ENCODE assay signal across 19 cellular contexts in genomic region chr6:24702720-24703282, GRCh38. TPM values are rescaled to one million over a fixed set of nuclear protein-coding genes. Genes with fewer than 3 reads are reported as not detected.
A peak's percentile ranks its signal among the peaks of the same experiment; 100 is the strongest.
DNase-seq lines count a peak whose midpoint lies in the region; ATAC-seq and TF ChIP-seq lines count a peak whose summit lies in the region.
"Had no signal": no experiment of that assay in that cellular context is flagged by ENCODE, and none has a peak within 500 bp of the region (broad histone marks: within the 10 kb centered on the region; RNA-seq: fewer than 3 reads in every experiment).

No MANE protein-coding gene starts in this region.

- no peaks in the 10 kb centered on the region for H3K9me3 ChIP-seq in DND-41 (ENCODE audit: insufficient read depth, low read length, severe bottlenecking)
- H3K9me3 ChIP-seq in naive thymus-derived CD4-positive, alpha-beta T cell (ENCODE audit: control insufficient read depth in 2 of 3, low read length in 3 of 3) = no peaks in the 10 kb centered on the region
- H3K9me3 ChIP-seq in Caco-2 = no peaks in the 10 kb centered on the region
- H3K9me3 ChIP-seq: esophagus muscularis mucosa, transverse colon had no signal

- intact Hi-C loops in naive thymus-derived CD4-positive, alpha-beta T cell (cut with micrococcal nuclease) = loop anchor here in 1 of 2 donors (5.0 kb wide), 1 partner anchor 314 kb away; no protein-coding TSS in a partner anchor
- intact Hi-C loops in Caco-2 (cut with micrococcal nuclease; ENCODE audit: unreplicated experiment) = no loop called here

- no peaks in the 10 kb centered on the region for H3K9me3 Mint-ChIP-seq in T-helper 1 cell treated with Interleukin-12 subunit alpha and Interleukin-12 subunit beta and Interleukin-4 antibody, amounts not matched to agents 30 μg/mL and 1 μg/mL, for 36 hours
- no peaks in the 10 kb centered on the region for H3K9me3 Mint-ChIP-seq in activated naive CD8-positive, alpha-beta T cell (ENCODE audit: low read depth)
- H3K9me3 Mint-ChIP-seq in naive thymus-derived CD4-positive, alpha-beta T cell = no peaks in the 10 kb centered on the region
- H3K9me3 Mint-ChIP-seq in Caco-2 (ENCODE audit: unreplicated experiment) = no peaks in the 10 kb centered on the region

- no peak for DNase-seq in T-helper 1 cell
- no peak for DNase-seq in DND-41
- DNase-seq in naive thymus-derived CD4-positive, alpha-beta T cell = no peak
- DNase-seq in HEK293T (ENCODE audit: extremely low spot score) = no peak
- DNase-seq in Caco-2 = no peak
- DNase-seq in globus pallidus (ENCODE audit: low spot score) = no peak
- DNase-seq: activated T-cell treated with anti-CD3 and anti-CD28 coated beads for 4 hours, dermis blood vessel endothelial cell, glutamatergic neuron, IMR-90, NCI-H2107, NCI-H526, nucleus accumbens, transverse colon had no signal

- BruUV-seq in Caco-2 (replicated peaks; lab: Mats Ljungman, UMichigan) = no TSS peak

- H3K4me1 Mint-ChIP-seq in T-helper 1 cell treated with Interleukin-12 subunit alpha and Interleukin-12 subunit beta and Interleukin-4 antibody, amounts not matched to agents 30 μg/mL and 1 μg/mL, for 36 hours (ENCODE audit: low read depth) = peaks cover 11% of the 10 kb centered on the region
- peaks cover 54% of the 10 kb centered on the region for H3K4me1 Mint-ChIP-seq in activated naive CD8-positive, alpha-beta T cell (ENCODE audit: low read depth)
- peaks cover 10 to 39% (median 27%) of the 10 kb centered on the region in 7 donors for H3K4me1 Mint-ChIP-seq in naive thymus-derived CD4-positive, alpha-beta T cell
- no peaks in the 10 kb centered on the region for H3K4me1 Mint-ChIP-seq in Caco-2 (ENCODE audit: low read depth, unreplicated experiment)

- no peak overlapping the region for H3K4me3 Mint-ChIP-seq in T-helper 1 cell treated with Interleukin-12 subunit alpha and Interleukin-12 subunit beta and Interleukin-4 antibody, amounts not matched to agents 30 μg/mL and 1 μg/mL, for 36 hours
- H3K4me3 Mint-ChIP-seq in activated naive CD8-positive, alpha-beta T cell = no peak overlapping the region
- no peak overlapping the region for H3K4me3 Mint-ChIP-seq in naive thymus-derived CD4-positive, alpha-beta T cell
- no peak overlapping the region for H3K4me3 Mint-ChIP-seq in Caco-2 (ENCODE audit: unreplicated experiment)

- no peaks in the 10 kb centered on the region for H3K27me3 Mint-ChIP-seq in T-helper 1 cell treated with Interleukin-12 subunit alpha and Interleukin-12 subunit beta and Interleukin-4 antibody, amounts not matched to agents 30 μg/mL and 1 μg/mL, for 36 hours (ENCODE audit: low read depth)
- no peaks in the 10 kb centered on the region for H3K27me3 Mint-ChIP-seq in activated naive CD8-positive, alpha-beta T cell
- H3K27me3 Mint-ChIP-seq in naive thymus-derived CD4-positive, alpha-beta T cell = no peaks in the 10 kb centered on the region
- no peaks in the 10 kb centered on the region for H3K27me3 Mint-ChIP-seq in Caco-2 (ENCODE audit: insufficient read depth, unreplicated experiment)

- peak overlapping the region; percentile 22 for H3K27ac Mint-ChIP-seq in T-helper 1 cell treated with Interleukin-12 subunit alpha and Interleukin-12 subunit beta and Interleukin-4 antibody, amounts not matched to agents 30 μg/mL and 1 μg/mL, for 36 hours
- peak overlapping the region; percentile 85 for H3K27ac Mint-ChIP-seq in activated naive CD8-positive, alpha-beta T cell
- peak overlapping the region in 8 of 9 donors; percentile 25 to 80 (median 70) for H3K27ac Mint-ChIP-seq in naive thymus-derived CD4-positive, alpha-beta T cell
- H3K27ac Mint-ChIP-seq in Caco-2 (ENCODE audit: unreplicated experiment) = no peak overlapping the region

- H4K20me1 ChIP-seq in DND-41 (ENCODE audit: insufficient read depth, low read length) = peaks cover 23% of the 10 kb centered on the region; the same call in 1 of the 2 replicates

- TF ChIP-seq CTCF in DND-41 (IDR thresholded peaks at IDR 0.05; ENCODE audit: borderline replicate concordance, extremely low read depth, low read length, poor library complexity, severe bottlenecking) (no peak), Caco-2 (IDR thresholded peaks at IDR 0.05; ENCODE audit: insufficient read depth in 1 of 2, low read depth in 1 of 2, low read length in 1 of 2, severe bottlenecking in 1 of 2, unreplicated experiment in 1 of 2) (no peak)

- no peak overlapping the region for H3K27ac ChIP-seq in DND-41 (ENCODE audit: low read length)
- H3K27ac ChIP-seq in naive thymus-derived CD4-positive, alpha-beta T cell (ENCODE audit: low read depth, low read length) = peak overlapping the region; percentile 14
- H3K27ac ChIP-seq: esophagus muscularis mucosa, transverse colon had no signal

- H3K4me1 ChIP-seq in DND-41 (ENCODE audit: insufficient read depth, low read length) (no peaks in the 10 kb centered on the region), Caco-2 (no peaks in the 10 kb centered on the region)
- H3K4me1 ChIP-seq in naive thymus-derived CD4-positive, alpha-beta T cell (ENCODE audit: control insufficient read depth in 2 of 2, insufficient read depth in 2 of 2, low read length in 2 of 2) = no peaks in the 10 kb centered on the region
- H3K4me1 ChIP-seq: esophagus muscularis mucosa had no signal

- peak; percentile 33; the same call in 2 of the 3 replicates for ATAC-seq in DND-41 (ENCODE audit: insufficient read depth, low read depth)
- ATAC-seq in naive thymus-derived CD4-positive, alpha-beta T cell = no peak
- ATAC-seq: activated CD4-positive, CD25-positive, alpha-beta regulatory T cell treated with anti-CD3 and anti-CD28 coated beads, Interleukin-2, amount 50 U/mL, for 24 hours; sciatic nerve had no signal

- no peak overlapping the region for H3K9ac ChIP-seq in DND-41 (ENCODE audit: low read depth, low read length)

- no peak overlapping the region for H2AFZ ChIP-seq in DND-41 (ENCODE audit: low read depth, low read length)

- CTCF ChIA-PET in naive thymus-derived CD4-positive, alpha-beta T cell (lab: Charles Lee) = interaction anchor here (0.6 to 3.2 kb wide), 2 partner anchors 122 to 337 kb away, joined by 3 to 13 read pairs; no protein-coding TSS in a partner anchor
- CTCF ChIA-PET in HEK293T (lab: Yijun Ruan, JAX) = interaction anchor here (0.9 to 1.7 kb wide), 4 partner anchors 122 to 315 kb away, joined by 3 to 5 read pairs (median 4); no protein-coding TSS in a partner anchor
- CTCF ChIA-PET in Caco-2 (lab: Charles Lee) = no interaction called here

- H3K4me3 ChIP-seq in DND-41 (ENCODE audit: low read depth in 1 of 2, low read length in 2 of 2) (no peak overlapping the region), Caco-2 (ENCODE audit: low read depth, low read length) (no peak overlapping the region)
- no peak overlapping the region for H3K4me3 ChIP-seq in naive thymus-derived CD4-positive, alpha-beta T cell (ENCODE audit: low read length)
- H3K4me3 ChIP-seq: esophagus muscularis mucosa, transverse colon had no signal

- H3K36me3 ChIP-seq in DND-41 (ENCODE audit: insufficient read depth, low read length) (peaks cover 72% of the 10 kb centered on the region), Caco-2 (ENCODE audit: control insufficient read depth, insufficient read depth, low read length) (no peaks in the 10 kb centered on the region; the same call in 1 of the 2 replicates)
- peaks cover 13 to 60% (median 30%) of the 10 kb centered on the region in 3 experiments for H3K36me3 ChIP-seq in naive thymus-derived CD4-positive, alpha-beta T cell (ENCODE audit: control insufficient read depth in 2 of 3, insufficient read depth in 3 of 3, low read length in 3 of 3)

- H3K79me2 ChIP-seq in DND-41 (ENCODE audit: insufficient read depth, low read length) = peaks cover 3% of the 10 kb centered on the region; the same call in 1 of the 2 replicates

- no peak overlapping the region for H3K4me2 ChIP-seq in DND-41 (ENCODE audit: insufficient read depth, low read length)

- H3K36me3 Mint-ChIP-seq in T-helper 1 cell treated with Interleukin-12 subunit alpha and Interleukin-12 subunit beta and Interleukin-4 antibody, amounts not matched to agents 30 μg/mL and 1 μg/mL, for 36 hours (ENCODE audit: low read depth) = peaks cover 49% of the 10 kb centered on the region
- peaks cover 3% of the 10 kb centered on the region for H3K36me3 Mint-ChIP-seq in activated naive CD8-positive, alpha-beta T cell
- H3K36me3 Mint-ChIP-seq in naive thymus-derived CD4-positive, alpha-beta T cell = peaks cover 8 to 37% (median 18%) of the 10 kb centered on the region in 5 donors
- peaks cover 87% of the 10 kb centered on the region for H3K36me3 Mint-ChIP-seq in Caco-2 (ENCODE audit: insufficient read depth, unreplicated experiment)

- POLR2A ChIA-PET in naive thymus-derived CD4-positive, alpha-beta T cell (lab: Charles Lee) = interaction anchor here (0.6 to 2.5 kb wide), 3 partner anchors 13 to 78 kb away, joined by 3 to 17 read pairs (median 3); partner anchors contain the start of gene C6orf62
- POLR2A ChIA-PET in HEK293T (lab: Yijun Ruan, JAX) (interaction anchor here (0.7 kb wide), 1 partner anchor 119 kb away, joined by 3 read pairs; no protein-coding TSS in a partner anchor), Caco-2 (lab: Charles Lee) (no interaction called here)

- H3K27me3 ChIP-seq in DND-41 (ENCODE audit: insufficient read depth, low read length, poor library complexity) (no peaks in the 10 kb centered on the region), Caco-2 (replicated peaks; ENCODE audit: control insufficient read depth, insufficient read depth, low read length) (no peaks in the 10 kb centered on the region)
- no peaks in the 10 kb centered on the region for H3K27me3 ChIP-seq in naive thymus-derived CD4-positive, alpha-beta T cell (ENCODE audit: control insufficient read depth in 2 of 2, insufficient read depth in 2 of 2, low read length in 2 of 2)
- H3K27me3 ChIP-seq: esophagus muscularis mucosa, transverse colon had no signal

TF ChIP-seq in HEK293T, 16 proteins besides CTCF, POLR2A, EP300 and RAD21 (continues in another document):
- TF ChIP-seq NFRKB (IDR thresholded peaks at IDR 0.05) (no peak), FOXA1 (IDR thresholded peaks at IDR 0.05) (no peak), SUZ12 (IDR thresholded peaks at IDR 0.05) (no peak), HDGF (IDR thresholded peaks at IDR 0.05; ENCODE audit: borderline replicate concordance) (no peak), BHLHE40 (IDR thresholded peaks at IDR 0.05; ENCODE audit: borderline replicate concordance) (no peak), CTBP1 (IDR thresholded peaks at IDR 0.05; ENCODE audit: borderline replicate concordance) (no peak)

RNA-seq across cellular contexts. Expression of gene C6orf62, which starts 16.2 kb away (rescaled TPM):
- total RNA-seq in naive thymus-derived CD4-positive, alpha-beta T cell = 100 to 1,000 TPM; 115 to 162 (median 135) TPM
- 100 to 1,000 TPM; 102 to 130 TPM for polyA plus RNA-seq in naive thymus-derived CD4-positive, alpha-beta T cell
- total RNA-seq in Caco-2 (2022) = 74.2 and 75.3 TPM in 2 replicates

RNA-seq across cellular contexts. Expression of gene ACOT13, which starts 35.9 kb away (rescaled TPM):
- 10 to 100 TPM in 3 of 5 experiments, 1 to 10 TPM in 2; 4.0 to 20.0 (median 12.5) TPM for total RNA-seq in naive thymus-derived CD4-positive, alpha-beta T cell
- polyA plus RNA-seq in naive thymus-derived CD4-positive, alpha-beta T cell = 10 to 100 TPM; 12.9 to 13.5 TPM
- 55.6 and 63.1 TPM in 2 replicates for total RNA-seq in Caco-2 (2022)

RNA-seq across cellular contexts. Expression of gene TDP2, which starts 36.1 kb away (rescaled TPM):
- 10 to 100 TPM; 38.6 to 69.7 (median 48.2) TPM for total RNA-seq in naive thymus-derived CD4-positive, alpha-beta T cell
- 10 to 100 TPM; 36.8 to 50.3 TPM for polyA plus RNA-seq in naive thymus-derived CD4-positive, alpha-beta T cell
- total RNA-seq in Caco-2 (2022) = 46.7 and 47.2 TPM in 2 replicates

RNA-seq across cellular contexts. Expression of gene KIAA0319, which starts 56.8 kb away (rescaled TPM):
- total RNA-seq in naive thymus-derived CD4-positive, alpha-beta T cell = under 1 TPM in 1 of 5 experiments, not detected in 4; 0.05 TPM
- polyA plus RNA-seq in naive thymus-derived CD4-positive, alpha-beta T cell = under 1 TPM in 1 of 2 donors, not detected in 1; 0.03 TPM
- 0.11 and 0.16 TPM in 2 replicates for total RNA-seq in Caco-2 (2022)
- total RNA-seq: dermis blood vessel endothelial cell, IMR-90 had no signal
- polyA plus RNA-seq: IMR-90 had no signal
